2 cellular contexts compared by ENCODE assay signal in genomic region chr21:26164311-26164710, GRCh38.
TF ChIP-seq lines count a peak whose summit lies in the region.

No MANE protein-coding gene starts in this region.

TF ChIP-seq in liver, 16 proteins besides CTCF, POLR2A, EP300 and RAD21:
- TF ChIP-seq RXRA (IDR thresholded peaks at IDR 0.05) (peak; percentile 24 to 77), SP1 (IDR thresholded peaks at IDR 0.05) (peak; percentile 70), FOXA2 (IDR thresholded peaks at IDR 0.05) (no peak), HNF4A (conservative IDR thresholded peaks at IDR 0.05) (peak in 1 of 2 donors; percentile 55), GABPA (IDR thresholded peaks at IDR 0.05 in 1 of 2, conservative IDR thresholded peaks at IDR 0.05 in 1 of 2) (no peak), TAF1 (conservative IDR thresholded peaks at IDR 0.05) (peak; percentile 56), FOXA1 (IDR thresholded peaks at IDR 0.05) (no peak), NR2F2 (IDR thresholded peaks at IDR 0.05) (no peak), JUND (IDR thresholded peaks at IDR 0.05) (peak in 1 of 2 donors; percentile 31), HNF4G (IDR thresholded peaks at IDR 0.05) (no peak), EGR1 (IDR thresholded peaks at IDR 0.05; ENCODE audit: low read depth in 2 of 2) (no peak), YY1 (IDR thresholded peaks at IDR 0.05) (peak; percentile 27)
- TF ChIP-seq, protein P1, sequence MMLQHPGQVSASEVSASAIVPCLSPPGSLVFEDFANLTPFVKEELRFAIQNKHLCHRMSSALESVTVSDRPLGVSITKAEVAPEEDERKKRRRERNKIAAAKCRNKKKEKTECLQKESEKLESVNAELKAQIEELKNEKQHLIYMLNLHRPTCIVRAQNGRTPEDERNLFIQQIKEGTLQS (IDR thresholded peaks at IDR 0.05) = no peak
- TF ChIP-seq, protein P2, sequence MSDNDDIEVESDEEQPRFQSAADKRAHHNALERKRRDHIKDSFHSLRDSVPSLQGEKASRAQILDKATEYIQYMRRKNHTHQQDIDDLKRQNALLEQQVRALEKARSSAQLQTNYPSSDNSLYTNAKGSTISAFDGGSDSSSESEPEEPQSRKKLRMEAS (IDR thresholded peaks at IDR 0.05) = no peak
- TF ChIP-seq, protein P3, sequence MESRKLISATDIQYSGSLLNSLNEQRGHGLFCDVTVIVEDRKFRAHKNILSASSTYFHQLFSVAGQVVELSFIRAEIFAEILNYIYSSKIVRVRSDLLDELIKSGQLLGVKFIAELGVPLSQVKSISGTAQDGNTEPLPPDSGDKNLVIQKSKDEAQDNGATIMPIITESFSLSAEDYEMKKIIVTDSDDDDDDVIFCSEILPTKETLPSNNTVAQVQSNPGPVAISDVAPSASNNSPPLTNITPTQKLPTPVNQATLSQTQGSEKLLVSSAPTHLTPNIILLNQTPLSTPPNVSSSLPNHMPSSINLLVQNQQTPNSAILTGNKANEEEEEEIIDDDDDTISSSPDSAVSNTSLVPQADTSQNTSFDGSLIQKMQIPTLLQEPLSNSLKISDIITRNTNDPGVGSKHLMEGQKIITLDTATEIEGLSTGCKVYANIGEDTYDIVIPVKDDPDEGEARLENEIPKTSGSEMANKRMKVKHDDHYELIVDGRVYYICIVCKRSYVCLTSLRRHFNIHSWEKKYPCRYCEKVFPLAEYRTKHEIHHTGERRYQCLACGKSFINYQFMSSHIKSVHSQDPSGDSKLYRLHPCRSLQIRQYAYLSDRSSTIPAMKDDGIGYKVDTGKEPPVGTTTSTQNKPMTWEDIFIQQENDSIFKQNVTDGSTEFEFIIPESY (IDR thresholded peaks at IDR 0.05) = no peak
- TF ChIP-seq, protein P4, sequence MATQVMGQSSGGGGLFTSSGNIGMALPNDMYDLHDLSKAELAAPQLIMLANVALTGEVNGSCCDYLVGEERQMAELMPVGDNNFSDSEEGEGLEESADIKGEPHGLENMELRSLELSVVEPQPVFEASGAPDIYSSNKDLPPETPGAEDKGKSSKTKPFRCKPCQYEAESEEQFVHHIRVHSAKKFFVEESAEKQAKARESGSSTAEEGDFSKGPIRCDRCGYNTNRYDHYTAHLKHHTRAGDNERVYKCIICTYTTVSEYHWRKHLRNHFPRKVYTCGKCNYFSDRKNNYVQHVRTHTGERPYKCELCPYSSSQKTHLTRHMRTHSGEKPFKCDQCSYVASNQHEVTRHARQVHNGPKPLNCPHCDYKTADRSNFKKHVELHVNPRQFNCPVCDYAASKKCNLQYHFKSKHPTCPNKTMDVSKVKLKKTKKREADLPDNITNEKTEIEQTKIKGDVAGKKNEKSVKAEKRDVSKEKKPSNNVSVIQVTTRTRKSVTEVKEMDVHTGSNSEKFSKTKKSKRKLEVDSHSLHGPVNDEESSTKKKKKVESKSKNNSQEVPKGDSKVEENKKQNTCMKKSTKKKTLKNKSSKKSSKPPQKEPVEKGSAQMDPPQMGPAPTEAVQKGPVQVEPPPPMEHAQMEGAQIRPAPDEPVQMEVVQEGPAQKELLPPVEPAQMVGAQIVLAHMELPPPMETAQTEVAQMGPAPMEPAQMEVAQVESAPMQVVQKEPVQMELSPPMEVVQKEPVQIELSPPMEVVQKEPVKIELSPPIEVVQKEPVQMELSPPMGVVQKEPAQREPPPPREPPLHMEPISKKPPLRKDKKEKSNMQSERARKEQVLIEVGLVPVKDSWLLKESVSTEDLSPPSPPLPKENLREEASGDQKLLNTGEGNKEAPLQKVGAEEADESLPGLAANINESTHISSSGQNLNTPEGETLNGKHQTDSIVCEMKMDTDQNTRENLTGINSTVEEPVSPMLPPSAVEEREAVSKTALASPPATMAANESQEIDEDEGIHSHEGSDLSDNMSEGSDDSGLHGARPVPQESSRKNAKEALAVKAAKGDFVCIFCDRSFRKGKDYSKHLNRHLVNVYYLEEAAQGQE (IDR thresholded peaks at IDR 0.05) = no peak

TF ChIP-seq in HepG2, 621 proteins besides CTCF, POLR2A, EP300 and RAD21:
- TF ChIP-seq ATF7-NPFF (CRISPR knock-in tag; IDR thresholded peaks at IDR 0.05; ENCODE audit: low read depth) (no peak), FOXK2 (IDR thresholded peaks at IDR 0.05) (no peak), ZNF549 (CRISPR knock-in tag; IDR thresholded peaks at IDR 0.05) (no peak), ZMYM3 (CRISPR knock-in tag; IDR thresholded peaks at IDR 0.05) (no peak), ZNF407 (CRISPR knock-in tag; IDR thresholded peaks at IDR 0.05; ENCODE audit: not compliant biosample characterization) (no peak), KAT7 (CRISPR knock-in tag; IDR thresholded peaks at IDR 0.05; ENCODE audit: borderline replicate concordance) (no peak), ZNF639 (CRISPR knock-in tag; conservative IDR thresholded peaks at IDR 0.05) (no peak), NFAT5 (CRISPR knock-in tag; IDR thresholded peaks at IDR 0.05) (no peak), ZNF296 (CRISPR knock-in tag; conservative IDR thresholded peaks at IDR 0.05) (no peak), ZNF670 (CRISPR knock-in tag; IDR thresholded peaks at IDR 0.05; ENCODE audit: borderline replicate concordance) (no peak)
TF ChIP-seq in HepG2: peak in this region for 0.
